14 cellular contexts compared by ENCODE assay signal in genomic region chr1:93171549-93172050, GRCh38. TPM values are rescaled to one million over a fixed set of nuclear protein-coding genes. Genes with fewer than 3 reads are reported as not detected.
DNase-seq lines count a peak whose midpoint lies in the region; ATAC-seq and TF ChIP-seq lines count a peak whose summit lies in the region.
"Had no signal": no experiment of that assay in that cellular context is flagged by ENCODE, and none has a peak within 500 bp of the region (broad histone marks: within the 10 kb centered on the region; RNA-seq: fewer than 3 reads in every experiment).

No MANE protein-coding gene starts in this region.

- H3K14ac ChIP-seq in neuronal stem cell (ENCODE audit: low read length) = no peak overlapping the region

- H3K4me3 ChIP-seq in SJCRH30 (peak overlapping the region; percentile 4; the same call in 1 of the 2 replicates), tibial nerve (no peak overlapping the region), neuronal stem cell (ENCODE audit: low read length in 2 of 2) (no peak overlapping the region)
- H3K4me3 ChIP-seq: testis had no signal

- WGBS in tibial nerve, 2 donors = 42 to 47% methylated on average over 1 of the region's 1 CpG
- no CpG with 5 or more reads among the region's 1 CpG for WGBS in neuronal stem cell (ENCODE audit: extremely low coverage in 2 of 2, insufficient read length in 2 of 2, insufficient replicate concordance in 1 of 2), 2 donors

- peaks cover 6% of the 10 kb centered on the region for H3K79me1 ChIP-seq in neuronal stem cell (ENCODE audit: low read depth, low read length)

- H3K27ac Mint-ChIP-seq in activated T-cell treated with anti-CD3 and anti-CD28 coated beads, Interleukin-2, amount 50 U/mL, for 24 hours = peak overlapping the region; percentile 68
- H3K27ac Mint-ChIP-seq in chondrocyte (ENCODE audit: unreplicated experiment) = peak overlapping the region; percentile 29
- no peak overlapping the region for H3K27ac Mint-ChIP-seq in stimulated activated memory B cell treated with anti-CD40 and anti-IgM and Interleukin-4, amounts not matched to agents 10 μg/mL and 1 μg/mL and 100 μg/mL, for 72 hours

- H3K27me3 ChIP-seq in SJCRH30 = no peaks in the 10 kb centered on the region
- H3K27me3 ChIP-seq in tibial nerve = no peaks in the 10 kb centered on the region
- H3K27me3 ChIP-seq in neuronal stem cell (ENCODE audit: control insufficient read depth in 3 of 3, insufficient read depth in 3 of 3, low read depth in 1 of 3, low read length in 3 of 3) = no peaks in the 10 kb centered on the region
- H3K27me3 ChIP-seq: spleen, testis had no signal

- no peak overlapping the region for H3K18ac ChIP-seq in neuronal stem cell (ENCODE audit: low read length)

- H3K4me1 Mint-ChIP-seq in activated T-cell treated with anti-CD3 and anti-CD28 coated beads, Interleukin-2, amount 50 U/mL, for 24 hours (ENCODE audit: low read depth) = peaks cover 68% of the 10 kb centered on the region
- peaks cover 41% of the 10 kb centered on the region for H3K4me1 Mint-ChIP-seq in chondrocyte (ENCODE audit: low read depth)
- peaks cover 65% of the 10 kb centered on the region for H3K4me1 Mint-ChIP-seq in stimulated activated memory B cell treated with anti-CD40 and anti-IgM and Interleukin-4, amounts not matched to agents 10 μg/mL and 1 μg/mL and 100 μg/mL, for 72 hours

- H2BK12ac ChIP-seq in neuronal stem cell (ENCODE audit: low read length) = no peak overlapping the region

- no peak for ATAC-seq in stimulated activated memory B cell treated with anti-CD40 and anti-IgM and Interleukin-4, amounts not matched to agents 10 μg/mL and 1 μg/mL and 100 μg/mL, for 72 hours

- H3K27ac ChIP-seq in SJCRH30 (peak overlapping the region; percentile 87), tibial nerve (no peak overlapping the region), neuronal stem cell (replicated peaks; ENCODE audit: low read length) (no peak overlapping the region)
- H3K27ac ChIP-seq: testis had no signal

- H3K4me2 ChIP-seq in neuronal stem cell (ENCODE audit: insufficient read depth, low read length, poor library complexity, severe bottlenecking) = no peak overlapping the region

- no peak for TF ChIP-seq POLR2A in tibial nerve (IDR thresholded peaks at IDR 0.05)

- no peak overlapping the region for H3K9ac ChIP-seq in neuronal stem cell (ENCODE audit: low read depth, low read length, poor library complexity)

- no peak overlapping the region for H2BK5ac ChIP-seq in neuronal stem cell (ENCODE audit: low read length)

- H3K4me1 ChIP-seq in SJCRH30 (peaks cover 28% of the 10 kb centered on the region), tibial nerve (peaks cover 0 to 38% (median 3%) of the 10 kb centered on the region in 4 donors), neuronal stem cell (ENCODE audit: control insufficient read depth in 2 of 2, insufficient read depth in 1 of 2, low read depth in 1 of 2, low read length in 2 of 2) (no peaks in the 10 kb centered on the region)
- H3K4me1 ChIP-seq: testis had no signal

- peaks cover 74% of the 10 kb centered on the region for H3K36me3 Mint-ChIP-seq in activated T-cell treated with anti-CD3 and anti-CD28 coated beads, Interleukin-2, amount 50 U/mL, for 24 hours (ENCODE audit: low read depth)
- peaks cover 19% of the 10 kb centered on the region for H3K36me3 Mint-ChIP-seq in chondrocyte (ENCODE audit: low read depth)
- H3K36me3 Mint-ChIP-seq in stimulated activated memory B cell treated with anti-CD40 and anti-IgM and Interleukin-4, amounts not matched to agents 10 μg/mL and 1 μg/mL and 100 μg/mL, for 72 hours = peaks cover 74% of the 10 kb centered on the region

- H2AFZ ChIP-seq in neuronal stem cell (ENCODE audit: low read length) = no peak overlapping the region

- peak overlapping the region; percentile 76 for H3K4me3 Mint-ChIP-seq in activated T-cell treated with anti-CD3 and anti-CD28 coated beads, Interleukin-2, amount 50 U/mL, for 24 hours
- no peak overlapping the region for H3K4me3 Mint-ChIP-seq in chondrocyte (ENCODE audit: unreplicated experiment)
- peak overlapping the region; percentile 62 for H3K4me3 Mint-ChIP-seq in stimulated activated memory B cell treated with anti-CD40 and anti-IgM and Interleukin-4, amounts not matched to agents 10 μg/mL and 1 μg/mL and 100 μg/mL, for 72 hours

- peaks cover 4% of the 10 kb centered on the region for H3K9me3 Mint-ChIP-seq in activated T-cell treated with anti-CD3 and anti-CD28 coated beads, Interleukin-2, amount 50 U/mL, for 24 hours
- peaks cover 24% of the 10 kb centered on the region for H3K9me3 Mint-ChIP-seq in chondrocyte (ENCODE audit: low read depth)
- H3K9me3 Mint-ChIP-seq in stimulated activated memory B cell treated with anti-CD40 and anti-IgM and Interleukin-4, amounts not matched to agents 10 μg/mL and 1 μg/mL and 100 μg/mL, for 72 hours = peaks cover 6% of the 10 kb centered on the region

- H3K27me3 Mint-ChIP-seq in activated T-cell treated with anti-CD3 and anti-CD28 coated beads, Interleukin-2, amount 50 U/mL, for 24 hours = no peaks in the 10 kb centered on the region
- H3K27me3 Mint-ChIP-seq in chondrocyte (ENCODE audit: low read depth) = no peaks in the 10 kb centered on the region
- H3K27me3 Mint-ChIP-seq in stimulated activated memory B cell treated with anti-CD40 and anti-IgM and Interleukin-4, amounts not matched to agents 10 μg/mL and 1 μg/mL and 100 μg/mL, for 72 hours = no peaks in the 10 kb centered on the region

- no peak for TF ChIP-seq EP300 in tibial nerve (IDR thresholded peaks at IDR 0.05)

- H3K23ac ChIP-seq in neuronal stem cell (ENCODE audit: low read depth, low read length, poor library complexity) = no peak overlapping the region

- H3K4ac ChIP-seq in neuronal stem cell (ENCODE audit: low read length) = no peak overlapping the region

- no peak overlapping the region for H4K8ac ChIP-seq in neuronal stem cell (ENCODE audit: low read depth, low read length)

- TF ChIP-seq CTCF in chondrocyte (IDR thresholded peaks at IDR 0.05) (no peak), tibial nerve (IDR thresholded peaks at IDR 0.05) (no peak)

- H4K91ac ChIP-seq in neuronal stem cell (ENCODE audit: low read depth, low read length, poor library complexity) = no peak overlapping the region

- H2BK120ac ChIP-seq in neuronal stem cell (ENCODE audit: low read depth, low read length) = no peak overlapping the region

- DNase-seq in activated T-cell treated with anti-CD3 and anti-CD28 coated beads, Interleukin-2, amount 50 U/mL, for 24 hours = no peak
- DNase-seq in activated T-cell treated with anti-CD3 and anti-CD28 coated beads for 4 hours = no peak
- peak in 1 of 2 experiments; percentile 65 for DNase-seq in SJCRH30
- DNase-seq in chondrocyte (ENCODE audit: low spot score) = no peak
- DNase-seq in tibial nerve (ENCODE audit: low spot score in 2 of 2) = no peak
- DNase-seq in NCI-H524 (lab: John Stamatoyannopoulos, UW) = no peak
- no peak for DNase-seq in neuronal stem cell (ENCODE audit: low spot score)
- DNase-seq: ACHN, MM.1S, NCI-H2081, NCI-H774, spleen, testis had no signal

- H2AK5ac ChIP-seq in neuronal stem cell (ENCODE audit: low read depth, low read length) = no peak overlapping the region

- H3K9me3 ChIP-seq in SJCRH30 (replicated peaks) = peaks cover 11% of the 10 kb centered on the region; the same call in 1 of the 2 replicates
- peaks cover 0 to 18% (median 5%) of the 10 kb centered on the region in 4 donors for H3K9me3 ChIP-seq in tibial nerve
- peaks cover 0 to 4% of the 10 kb centered on the region in 2 donors for H3K9me3 ChIP-seq in neuronal stem cell (replicated peaks in 1 of 2; ENCODE audit: control insufficient read depth in 2 of 2, insufficient read depth in 1 of 2, low read depth in 1 of 2, low read length in 2 of 2)
- H3K9me3 ChIP-seq: testis had no signal

- no peak overlapping the region for H2BK15ac ChIP-seq in neuronal stem cell (ENCODE audit: low read length)

- H3K36me3 ChIP-seq in SJCRH30 (peaks cover 15% of the 10 kb centered on the region), tibial nerve (peaks cover 0 to 24% (median 0%) of the 10 kb centered on the region in 3 donors), neuronal stem cell (replicated peaks in 1 of 2; ENCODE audit: control insufficient read depth in 2 of 2, insufficient read depth in 2 of 2, low read length in 2 of 2) (peaks cover 0 to 23% of the 10 kb centered on the region in 2 donors)

RNA-seq across cellular contexts. Expression of gene TMED5, which starts 8.6 kb away (rescaled TPM):
- 115 and 123 TPM in 2 replicates for total RNA-seq in SJCRH30 (2014; rRNA removed; shearing (Covaris generic))
- 23.5 to 34.6 TPM (median 33.6 TPM) in 3 replicates for total RNA-seq in chondrocyte
- 10 to 100 TPM; 47.4 to 80.4 (median 55.5) TPM for total RNA-seq in tibial nerve
- 30.0 TPM for polyA plus RNA-seq in neuronal stem cell (2013, experiment 1 of 2)
- polyA plus RNA-seq in neuronal stem cell (2013, experiment 2 of 2) = 32.0 TPM

RNA-seq across cellular contexts. Expression of gene CCDC18, which starts 8.9 kb away (rescaled TPM):
- total RNA-seq in SJCRH30 (2014; rRNA removed; shearing (Covaris generic)) = 15.6 and 17.2 TPM in 2 replicates
- 2.9 to 5.7 TPM (median 3.6 TPM) in 3 replicates for total RNA-seq in chondrocyte
- total RNA-seq in tibial nerve = 10 to 100 TPM in 1 of 4 donors, 1 to 10 TPM in 3; 2.2 to 16.0 (median 8.7) TPM
- polyA plus RNA-seq in neuronal stem cell (2013, experiment 1 of 2) = 14.0 TPM
- polyA plus RNA-seq in neuronal stem cell (2013, experiment 2 of 2) = 14.5 TPM
